Comparison of ENCODE assay signal across 14 cellular contexts in genomic region chr17:77843878-77844260, GRCh38.
DNase-seq lines count a peak whose midpoint lies in the region; ATAC-seq and TF ChIP-seq lines count a peak whose summit lies in the region.
"Had no signal": no experiment of that assay in that cellular context is flagged by ENCODE, and none has a peak within 500 bp of the region (broad histone marks: within the 10 kb centered on the region; RNA-seq: fewer than 3 reads in every experiment).

No MANE protein-coding gene starts in this region.

- WGBS in trophoblast cell (ENCODE audit: extremely low coverage, insufficient coverage, insufficient read length): no CpG with 5 or more reads among the region's 2 CpGs

- no peak overlapping the region for H3K23ac ChIP-seq in trophoblast cell (ENCODE audit: low read length)

- H3K9ac ChIP-seq in trophoblast cell (ENCODE audit: low read length): no peak overlapping the region

- CTCF ChIA-PET in CD4-positive, alpha-beta T cell (lab: Charles Lee): interaction anchor here (0.7 to 1.8 kb wide), 3 partner anchors 9 to 513 kb away, joined by 3 to 5 read pairs (median 4); no protein-coding TSS in a partner anchor
- CTCF ChIA-PET in activated CD4-positive, alpha-beta memory T cell treated with anti-CD3 and anti-CD28 coated beads, Interleukin-2, amount 10 ng/mL, durations not matched to agents 7 days and 5 days (lab: Charles Lee): interaction anchor here (0.6 to 1.7 kb wide), 11 partner anchors 9 to 354 kb away, joined by 3 to 8 read pairs (median 3); partner anchors contain the start of gene TNRC6C

- H2BK120ac ChIP-seq in trophoblast cell (ENCODE audit: insufficient read depth, low read length, poor library complexity): no peak overlapping the region

- no peak overlapping the region for H4K12ac ChIP-seq in trophoblast cell (ENCODE audit: low read depth, low read length)

- no peak for TF ChIP-seq CTCF in CD4-positive, alpha-beta T cell (IDR thresholded peaks at IDR 0.05)

- no peak overlapping the region for H4K91ac ChIP-seq in trophoblast cell (ENCODE audit: low read depth, low read length)

- no peak overlapping the region for H3K4me3 ChIP-seq in trophoblast cell (ENCODE audit: low read depth, low read length)
- H3K4me3 ChIP-seq: testis had no signal

- H2BK5ac ChIP-seq in trophoblast cell (ENCODE audit: low read depth, low read length, poor library complexity): no peak overlapping the region

- no peak overlapping the region for H3K14ac ChIP-seq in trophoblast cell (ENCODE audit: low read length)

- no peak overlapping the region for H3K4me2 ChIP-seq in trophoblast cell (ENCODE audit: low read length)

- H3K79me1 ChIP-seq in trophoblast cell (ENCODE audit: low read length): no peaks in the 10 kb centered on the region

- no peak overlapping the region for H4K8ac ChIP-seq in trophoblast cell (ENCODE audit: low read depth, low read length)

- no peak overlapping the region for H2AFZ ChIP-seq in trophoblast cell (ENCODE audit: insufficient read depth, low read length, poor library complexity)

- no peaks in the 10 kb centered on the region for H3K36me3 ChIP-seq in trophoblast cell (ENCODE audit: control insufficient read depth in 1 of 2, insufficient read depth in 2 of 2, low read length in 2 of 2)
- H3K36me3 ChIP-seq: neutrophil had no signal

- no peak overlapping the region for H3K4ac ChIP-seq in trophoblast cell (ENCODE audit: low read depth, low read length)

- no peaks in the 10 kb centered on the region for H3K79me2 ChIP-seq in trophoblast cell (ENCODE audit: control insufficient read depth, insufficient read depth, low read length, poor library complexity)

- H3K27ac Mint-ChIP-seq in CD4-positive, alpha-beta T cell: peak overlapping the region; percentile 92
- H3K27ac Mint-ChIP-seq in activated CD4-positive, alpha-beta memory T cell treated with anti-CD3 and anti-CD28 coated beads, Interleukin-2, amount 10 ng/mL, durations not matched to agents 7 days and 5 days: peak overlapping the region; percentile 76
- H3K27ac Mint-ChIP-seq in immature natural killer cell: peak overlapping the region; percentile 95 to 99 (median 97)

- peaks cover 54% of the 10 kb centered on the region for H3K4me1 Mint-ChIP-seq in CD4-positive, alpha-beta T cell (ENCODE audit: low read depth)
- peaks cover 43% of the 10 kb centered on the region for H3K4me1 Mint-ChIP-seq in activated CD4-positive, alpha-beta memory T cell treated with anti-CD3 and anti-CD28 coated beads, Interleukin-2, amount 10 ng/mL, durations not matched to agents 7 days and 5 days
- peaks cover 62 to 67% of the 10 kb centered on the region in 2 donors for H3K4me1 Mint-ChIP-seq in immature natural killer cell

- H3K4me1 ChIP-seq in trophoblast cell (ENCODE audit: control insufficient read depth in 1 of 2, insufficient read depth in 2 of 2, low read length in 2 of 2): no peaks in the 10 kb centered on the region

- H3K27ac ChIP-seq in CD4-positive, alpha-beta T cell (ENCODE audit: low read depth, low read length): no peak overlapping the region
- no peak overlapping the region for H3K27ac ChIP-seq in trophoblast cell (ENCODE audit: low read depth, low read length)
- H3K27ac ChIP-seq: C4-2B, neutrophil, testis had no signal

- no peak for DNase-seq in CD4-positive, alpha-beta T cell
- DNase-seq in activated CD4-positive, alpha-beta memory T cell treated with anti-CD3 and anti-CD28 coated beads, Interleukin-2, amount 10 ng/mL, durations not matched to agents 7 days and 5 days: no peak
- no peak for DNase-seq in immature natural killer cell
- no peak for DNase-seq in foreskin melanocyte
- DNase-seq in DMS 273 treated with DMSO at 0.1 percent for 48 hours (lab: John Stamatoyannopoulos, UW): no peak
- DNase-seq in trophoblast cell: no peak
- no peak for DNase-seq in NCI-H2029 (lab: John Stamatoyannopoulos, UW)
- DNase-seq: NCI-H82, right cardiac atrium, testis had no signal

- peak overlapping the region; percentile 71 for H3K4me3 Mint-ChIP-seq in CD4-positive, alpha-beta T cell
- peak overlapping the region; percentile 28 for H3K4me3 Mint-ChIP-seq in activated CD4-positive, alpha-beta memory T cell treated with anti-CD3 and anti-CD28 coated beads, Interleukin-2, amount 10 ng/mL, durations not matched to agents 7 days and 5 days
- H3K4me3 Mint-ChIP-seq in immature natural killer cell: peak overlapping the region; percentile 81 to 95 (median 85)
- H3K4me3 Mint-ChIP-seq: brain had no signal

- H3K27me3 ChIP-seq in CD4-positive, alpha-beta T cell (ENCODE audit: control insufficient read depth, insufficient read depth, low read length): no peaks in the 10 kb centered on the region
- no peaks in the 10 kb centered on the region for H3K27me3 ChIP-seq in trophoblast cell (ENCODE audit: insufficient read depth, low read length)
- H3K27me3 ChIP-seq: testis had no signal

- H3K36me3 Mint-ChIP-seq in CD4-positive, alpha-beta T cell (ENCODE audit: low read depth): no peaks in the 10 kb centered on the region
- H3K36me3 Mint-ChIP-seq in activated CD4-positive, alpha-beta memory T cell treated with anti-CD3 and anti-CD28 coated beads, Interleukin-2, amount 10 ng/mL, durations not matched to agents 7 days and 5 days (ENCODE audit: low read depth): peaks cover 3% of the 10 kb centered on the region
- H3K36me3 Mint-ChIP-seq in immature natural killer cell: peaks cover 0 to 3% (median 0%) of the 10 kb centered on the region in 3 donors
- H3K36me3 Mint-ChIP-seq: brain had no signal

- peak; percentile 1 for ATAC-seq in CD4-positive, alpha-beta T cell (ENCODE audit: poor library complexity)
- ATAC-seq in GM21381 (IDR thresholded peaks at IDR 0.05; ENCODE audit: unreplicated experiment): peak; percentile 13
- ATAC-seq: right cardiac atrium had no signal

- no peaks in the 10 kb centered on the region for H3K9me3 ChIP-seq in CD4-positive, alpha-beta T cell (ENCODE audit: control insufficient read depth, low read length)
- H3K9me3 ChIP-seq in trophoblast cell (ENCODE audit: insufficient read depth, low read depth, low read length): no peaks in the 10 kb centered on the region
- H3K9me3 ChIP-seq: neutrophil, testis had no signal

- H2AK5ac ChIP-seq in trophoblast cell (ENCODE audit: low read length): no peak overlapping the region

- POLR2A ChIA-PET in CD4-positive, alpha-beta T cell (lab: Charles Lee): interaction anchor here (0.8 to 1.9 kb wide), 12 partner anchors 9 to 198 kb away, joined by 3 to 30 read pairs (median 4); partner anchors contain the start of gene TNRC6C
- POLR2A ChIA-PET in activated CD4-positive, alpha-beta memory T cell treated with anti-CD3 and anti-CD28 coated beads, Interleukin-2, amount 10 ng/mL, durations not matched to agents 7 days and 5 days (lab: Charles Lee): interaction anchor here (1.0 to 2.9 kb wide), 8 partner anchors 10 to 332 kb away, joined by 3 to 30 read pairs (median 6); partner anchors contain the start of gene TNRC6C

- intact Hi-C loops in CD4-positive, alpha-beta T cell (cut with DNase I, micrococcal nuclease): loop anchor here (1.0 to 5.0 kb wide), 4 partner anchors 38 to 842 kb away; no protein-coding TSS in a partner anchor

- H3K9me3 Mint-ChIP-seq in CD4-positive, alpha-beta T cell: no peaks in the 10 kb centered on the region
- H3K9me3 Mint-ChIP-seq in activated CD4-positive, alpha-beta memory T cell treated with anti-CD3 and anti-CD28 coated beads, Interleukin-2, amount 10 ng/mL, durations not matched to agents 7 days and 5 days: no peaks in the 10 kb centered on the region
- H3K9me3 Mint-ChIP-seq in immature natural killer cell: no peaks in the 10 kb centered on the region
- H3K9me3 Mint-ChIP-seq: brain had no signal

- no peak overlapping the region for H2BK12ac ChIP-seq in trophoblast cell (ENCODE audit: low read length)

- H3K27me3 Mint-ChIP-seq in CD4-positive, alpha-beta T cell: no peaks in the 10 kb centered on the region
- H3K27me3 Mint-ChIP-seq in activated CD4-positive, alpha-beta memory T cell treated with anti-CD3 and anti-CD28 coated beads, Interleukin-2, amount 10 ng/mL, durations not matched to agents 7 days and 5 days: peaks cover 10% of the 10 kb centered on the region
- H3K27me3 Mint-ChIP-seq in immature natural killer cell (ENCODE audit: low read depth in 3 of 3): peaks cover 7 to 19% (median 14%) of the 10 kb centered on the region in 3 donors
- H3K27me3 Mint-ChIP-seq: brain had no signal

- H3K18ac ChIP-seq in trophoblast cell (ENCODE audit: low read length): no peak overlapping the region

Comparison
In these comparisons a context has a peak if more than half of its experiments do, and no peak if none do; other contexts are left out.
1. H3K4me3 Mint-ChIP-seq: peak in every context shown above with its lines; median percentile 85 in immature natural killer cell; 71 in CD4-positive, alpha-beta T cell; 28 in activated CD4-positive, alpha-beta memory T cell treated with anti-CD3 and anti-CD28 coated beads, Interleukin-2, amount 10 ng/mL, durations not matched to agents 7 days and 5 days.